12 cellular contexts compared by ENCODE assay signal in the genomic region with DNA sequence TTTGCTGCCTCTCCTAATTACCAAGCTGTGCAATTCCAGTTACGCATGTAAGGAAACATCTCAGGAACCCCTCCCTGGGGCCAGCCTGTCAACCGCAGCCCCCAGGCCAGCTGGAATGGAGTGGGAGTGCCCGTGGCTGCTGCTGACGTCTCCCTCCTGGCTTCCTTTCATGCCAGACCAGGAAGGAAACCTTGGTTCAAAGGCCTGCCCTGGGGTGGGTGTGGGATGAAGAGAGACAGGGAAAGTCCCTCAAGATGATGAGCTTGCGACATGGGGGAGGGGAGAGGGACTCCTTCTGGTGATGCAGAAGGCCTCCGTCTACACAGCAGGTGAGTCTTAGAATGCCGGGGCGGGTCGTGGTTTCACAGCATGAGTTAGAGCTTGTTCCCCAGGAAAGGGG. TPM values are rescaled to one million over a fixed set of nuclear protein-coding genes. Genes with fewer than 3 reads are reported as not detected.
DNase-seq lines count a peak whose midpoint lies in the region; ATAC-seq and TF ChIP-seq lines count a peak whose summit lies in the region.
"Had no signal": no experiment of that assay in that cellular context is flagged by ENCODE, and none has a peak within 500 bp of the region (broad histone marks: within the 10 kb centered on the region; RNA-seq: fewer than 3 reads in every experiment).

No MANE protein-coding gene starts in this region.

- no peak overlapping the region for H2BK15ac ChIP-seq in IMR-90 (ENCODE audit: low read depth, low read length)

- in situ Hi-C loops in IMR-90 (cut with MboI; ENCODE audit: low sequenced_read_pairs): loop anchor here (10.0 kb wide), 1 partner anchor 396 kb away; no protein-coding TSS in a partner anchor

- no peak overlapping the region for H4K5ac ChIP-seq in IMR-90 (ENCODE audit: low read depth, low read length)

- no peaks in the 10 kb centered on the region for H3K36me3 Mint-ChIP-seq in Caco-2 (ENCODE audit: insufficient read depth, unreplicated experiment)
- no peaks in the 10 kb centered on the region for H3K36me3 Mint-ChIP-seq in activated naive CD8-positive, alpha-beta T cell treated with anti-CD3 and anti-CD28 coated beads, Interleukin-2, amount 50 U/mL, for 24 hours (ENCODE audit: low read depth)
- H3K36me3 Mint-ChIP-seq in nephron (ENCODE audit: low read depth): no peaks in the 10 kb centered on the region

- peak overlapping the region; percentile 72 for H2AFZ ChIP-seq in IMR-90 (replicated peaks; ENCODE audit: low read length, poor library complexity)

- H4K8ac ChIP-seq in IMR-90 (ENCODE audit: low read depth in 2 of 2, low read length in 2 of 2): 0 out of 4 replicates have a peak overlapping the region, but pooled peaks of 1 of the 2 experiments have one; percentile 3

- H3K4me3 Mint-ChIP-seq in Caco-2 (ENCODE audit: unreplicated experiment) (no peak overlapping the region), nephron (peak overlapping the region in 2 of 3 experiments; percentile 4 to 29)
- H3K4me3 Mint-ChIP-seq in activated naive CD8-positive, alpha-beta T cell treated with anti-CD3 and anti-CD28 coated beads, Interleukin-2, amount 50 U/mL, for 24 hours: peak overlapping the region; percentile 31
- H3K4me3 Mint-ChIP-seq: neural crest cell had no signal

- DNase-seq in Caco-2 (peak in 1 of 2 experiments; percentile 81), IMR-90 (peak; percentile 77), NCI-H1092 (lab: John Stamatoyannopoulos, UW) (no peak), NOMO-1 treated with DMSO at 0.1 percent for 48 hours (lab: John Stamatoyannopoulos, UW; ENCODE audit: unreplicated experiment) (no peak), SHP77 treated with DMSO at 0.1 percent for 48 hours (lab: John Stamatoyannopoulos, UW) (no peak)
- peak; percentile 81 for DNase-seq in activated naive CD8-positive, alpha-beta T cell treated with anti-CD3 and anti-CD28 coated beads, Interleukin-2, amount 50 U/mL, for 24 hours
- DNase-seq: body of pancreas, head of caudate nucleus, NCI-H1694 treated with DMSO at 0.1 percent for 48 hours had no signal

- H3K9me3 Mint-ChIP-seq in Caco-2 (ENCODE audit: unreplicated experiment): no peaks in the 10 kb centered on the region
- no peaks in the 10 kb centered on the region for H3K9me3 Mint-ChIP-seq in activated naive CD8-positive, alpha-beta T cell treated with anti-CD3 and anti-CD28 coated beads, Interleukin-2, amount 50 U/mL, for 24 hours
- H3K9me3 Mint-ChIP-seq in nephron: no peaks in the 10 kb centered on the region
- H3K9me3 Mint-ChIP-seq: neural crest cell had no signal

- H3K23ac ChIP-seq in IMR-90 (ENCODE audit: low read depth, low read length): no peak overlapping the region

- no peak overlapping the region for H3K18ac ChIP-seq in IMR-90 (ENCODE audit: low read depth, low read length)

- H3K79me1 ChIP-seq in IMR-90 (ENCODE audit: low read depth in 1 of 2, low read length in 2 of 2): 0 out of 4 replicates have a peak, but pooled peaks cover 0 to 1% of the 10 kb centered on the region in 2 experiments

- TF ChIP-seq CTCF in Caco-2 (IDR thresholded peaks at IDR 0.05; ENCODE audit: insufficient read depth in 1 of 2, low read depth in 1 of 2, low read length in 1 of 2, severe bottlenecking in 1 of 2, unreplicated experiment in 1 of 2): no peak
- no peak for TF ChIP-seq CTCF in IMR-90 (conservative IDR thresholded peaks at IDR 0.05; ENCODE audit: low read depth, low read length)
- TF ChIP-seq CTCF in nephron (IDR thresholded peaks at IDR 0.05; ENCODE audit: unreplicated experiment in 3 of 3): no peak

- H3K4me2 ChIP-seq in IMR-90 (ENCODE audit: low read depth, low read length): no peak overlapping the region

- no peak overlapping the region for H3K9ac ChIP-seq in IMR-90 (ENCODE audit: low read depth, low read length)

- no peak for TF ChIP-seq RAD21 in IMR-90 (IDR thresholded peaks at IDR 0.05; ENCODE audit: low read length)

- peak overlapping the region; percentile 65 for H3K27ac Mint-ChIP-seq in Caco-2 (ENCODE audit: unreplicated experiment)
- peak overlapping the region; percentile 82 for H3K27ac Mint-ChIP-seq in activated naive CD8-positive, alpha-beta T cell treated with anti-CD3 and anti-CD28 coated beads, Interleukin-2, amount 50 U/mL, for 24 hours
- peak overlapping the region; percentile 54 to 86 (median 75) for H3K27ac Mint-ChIP-seq in nephron

- H3K9me1 ChIP-seq in IMR-90 (ENCODE audit: insufficient read depth, low read length): no peaks in the 10 kb centered on the region

- dilution Hi-C loops in IMR-90 (cut with HindIII; ENCODE audit: low sequenced_read_pairs, unreplicated experiment): no loop called here

- no peak overlapping the region for H3K56ac ChIP-seq in IMR-90 (ENCODE audit: extremely low read depth, insufficient read depth, low read length)

- TF ChIP-seq POLR2A in IMR-90 (IDR thresholded peaks at IDR 0.05; ENCODE audit: low read depth, low read length): no peak

- H3K4me1 ChIP-seq in Caco-2: peaks cover 23% of the 10 kb centered on the region
- peaks cover 4% of the 10 kb centered on the region; the same call in 1 of the 2 replicates for H3K4me1 ChIP-seq in IMR-90 (ENCODE audit: control insufficient read depth, insufficient read depth, low read length)

- H3K27me3 Mint-ChIP-seq in Caco-2 (ENCODE audit: insufficient read depth, unreplicated experiment) (no peaks in the 10 kb centered on the region), nephron (ENCODE audit: low read depth) (peaks cover 11% of the 10 kb centered on the region)
- H3K27me3 Mint-ChIP-seq in activated naive CD8-positive, alpha-beta T cell treated with anti-CD3 and anti-CD28 coated beads, Interleukin-2, amount 50 U/mL, for 24 hours: no peaks in the 10 kb centered on the region

- WGBS in IMR-90 (ENCODE audit: extremely low coverage in 2 of 2, insufficient read length in 1 of 2), 2 experiments: 48% methylated on average over 6 of the region's 9 CpGs; no CpG with 5 or more reads in 1 of the 2 experiments

- no peak overlapping the region for H4K91ac ChIP-seq in IMR-90 (ENCODE audit: insufficient read depth, low read depth, low read length)

- POLR2A ChIA-PET in Caco-2 (lab: Charles Lee) (interaction anchor here (0.8 kb wide), 1 partner anchor 11 kb away, joined by 3 read pairs; no protein-coding TSS in a partner anchor), IMR-90 (lab: Charles Lee; ENCODE audit: unreplicated experiment) (no interaction called here)

- no peak overlapping the region for H3K4me3 ChIP-seq in Caco-2 (ENCODE audit: low read depth, low read length)
- no peak overlapping the region for H3K4me3 ChIP-seq in IMR-90 (ENCODE audit: insufficient read depth, low read depth, low read length)
- H3K4me3 ChIP-seq: body of pancreas had no signal

- no peak for ATAC-seq in IMR-90 (ENCODE audit: low read depth)
- ATAC-seq in activated naive CD8-positive, alpha-beta T cell treated with anti-CD3 and anti-CD28 coated beads, Interleukin-2, amount 50 U/mL, for 24 hours: peak; percentile 25
- ATAC-seq in HG02642 (IDR thresholded peaks at IDR 0.05; ENCODE audit: poor library complexity, unreplicated experiment): no peak
- ATAC-seq: body of pancreas had no signal

- H3K27me3 ChIP-seq in Caco-2 (replicated peaks; ENCODE audit: control insufficient read depth, insufficient read depth, low read length) (no peaks in the 10 kb centered on the region), IMR-90 (ENCODE audit: control insufficient read depth, insufficient read depth, low read length) (no peaks in the 10 kb centered on the region)
- H3K27me3 ChIP-seq: body of pancreas had no signal

- no peak overlapping the region for H3K27ac ChIP-seq in IMR-90 (ENCODE audit: insufficient read depth, low read length)
- H3K27ac ChIP-seq: body of pancreas had no signal

- H2BK5ac ChIP-seq in IMR-90 (ENCODE audit: low read depth, low read length, poor library complexity, severe bottlenecking): no peak overlapping the region

- intact Hi-C loops in Caco-2 (cut with micrococcal nuclease; ENCODE audit: unreplicated experiment) (no loop called here), IMR-90 (cut with micrococcal nuclease) (loop anchor here (10.0 kb wide), 1 partner anchor 576 kb away; the partner anchor contains the start of gene RPP25)

- no peak overlapping the region for H2BK120ac ChIP-seq in IMR-90 (ENCODE audit: low read depth, low read length)

- no peak overlapping the region for H2BK20ac ChIP-seq in IMR-90 (ENCODE audit: low read depth, low read length)

- H3K4me1 Mint-ChIP-seq in Caco-2 (ENCODE audit: low read depth, unreplicated experiment) (peaks cover 6% of the 10 kb centered on the region), nephron (peaks cover 26% of the 10 kb centered on the region)
- H3K4me1 Mint-ChIP-seq in activated naive CD8-positive, alpha-beta T cell treated with anti-CD3 and anti-CD28 coated beads, Interleukin-2, amount 50 U/mL, for 24 hours: peaks cover 95% of the 10 kb centered on the region

- no peak overlapping the region for H3K4ac ChIP-seq in IMR-90 (ENCODE audit: low read depth, low read length)

- H3K14ac ChIP-seq in IMR-90 (replicated peaks; ENCODE audit: low read depth, low read length): no peak overlapping the region

- H3K9me3 ChIP-seq in Caco-2: no peaks in the 10 kb centered on the region
- H3K9me3 ChIP-seq in IMR-90 (ENCODE audit: control insufficient read depth, insufficient read depth, low read length): no peaks in the 10 kb centered on the region
- H3K9me3 ChIP-seq: body of pancreas had no signal

- H2AK5ac ChIP-seq in IMR-90 (ENCODE audit: low read depth, low read length): no peak overlapping the region

- CTCF ChIA-PET in Caco-2 (lab: Charles Lee) (interaction anchor here (1.0 to 1.5 kb wide), 2 partner anchors 60 to 82 kb away, joined by 3 read pairs; partner anchors contain the start of gene UBL7), IMR-90 (lab: Yijun Ruan, JAX) (interaction anchor here (0.8 kb wide), 1 partner anchor 392 kb away, joined by 7 read pairs; no protein-coding TSS in a partner anchor)

- H2AK9ac ChIP-seq in IMR-90 (replicated peaks; ENCODE audit: low read depth, low read length, poor library complexity): no peak overlapping the region

- H3K36me3 ChIP-seq in Caco-2 (ENCODE audit: control insufficient read depth, insufficient read depth, low read length) (no peaks in the 10 kb centered on the region), IMR-90 (ENCODE audit: control insufficient read depth, insufficient read depth, low read length) (no peaks in the 10 kb centered on the region)

- H4K20me1 ChIP-seq in IMR-90 (ENCODE audit: insufficient read depth, low read length): no peaks in the 10 kb centered on the region; the same call in 1 of the 2 replicates

- BruUV-seq in Caco-2 (replicated peaks; lab: Mats Ljungman, UMichigan) (no TSS peak), IMR-90 (replicated peaks; lab: Mats Ljungman, UMichigan) (no TSS peak)

RNA-seq across cellular contexts. Expression of gene CYP11A1, which starts 11.4 kb away (rescaled TPM):
- total RNA-seq in Caco-2 (2022) (0.56 TPM in 1 of 2 replicates, not detected in the other), IMR-90 (2012; rRNA removed) (0.18 and 0.28 TPM in 2 replicates)
- polyA plus RNA-seq in IMR-90 (2012; rRNA removed): 0.46 and 0.50 TPM in 2 replicates
- polyA plus RNA-seq in IMR-90 (2012; cell fraction: cytosol; rRNA removed): 0.17 and 0.60 TPM in 2 replicates
- 0.23 and 0.26 TPM in 2 replicates for polyA plus RNA-seq in IMR-90 (2012; cell fraction: nucleus; rRNA removed; ENCODE audit: low replicate concordance)

RNA-seq across cellular contexts. Expression of gene SEMA7A, which starts 54.9 kb away (rescaled TPM):
- total RNA-seq in Caco-2 (2022): 31.4 and 38.1 TPM in 2 replicates
- 27.8 and 30.5 TPM in 2 replicates for total RNA-seq in IMR-90 (2012; rRNA removed)
- 87.3 and 88.1 TPM in 2 replicates for polyA plus RNA-seq in IMR-90 (2012; rRNA removed)
- polyA plus RNA-seq in IMR-90 (2012; cell fraction: cytosol; rRNA removed): 46.2 and 68.0 TPM in 2 replicates
- 57.3 and 104 TPM in 2 replicates for polyA plus RNA-seq in IMR-90 (2012; cell fraction: nucleus; rRNA removed; ENCODE audit: low replicate concordance)

Comparison
In these comparisons a context has a peak if more than half of its experiments do, and no peak if none do; other contexts are left out.
1. DNase-seq: peak in IMR-90 (single experiment) and activated naive CD8-positive, alpha-beta T cell treated with anti-CD3 and anti-CD28 coated beads, Interleukin-2, amount 50 U/mL, for 24 hours (single experiment); none in NCI-H1092 (single experiment), NOMO-1 treated with DMSO at 0.1 percent for 48 hours (single experiment) and SHP77 treated with DMSO at 0.1 percent for 48 hours (single experiment).
2. Peak in every context shown above with its lines, with median percentiles within 50 percentile points of each other: H3K27ac Mint-ChIP-seq.